ENCODE assay signal across 13 cellular contexts in the genomic region with DNA sequence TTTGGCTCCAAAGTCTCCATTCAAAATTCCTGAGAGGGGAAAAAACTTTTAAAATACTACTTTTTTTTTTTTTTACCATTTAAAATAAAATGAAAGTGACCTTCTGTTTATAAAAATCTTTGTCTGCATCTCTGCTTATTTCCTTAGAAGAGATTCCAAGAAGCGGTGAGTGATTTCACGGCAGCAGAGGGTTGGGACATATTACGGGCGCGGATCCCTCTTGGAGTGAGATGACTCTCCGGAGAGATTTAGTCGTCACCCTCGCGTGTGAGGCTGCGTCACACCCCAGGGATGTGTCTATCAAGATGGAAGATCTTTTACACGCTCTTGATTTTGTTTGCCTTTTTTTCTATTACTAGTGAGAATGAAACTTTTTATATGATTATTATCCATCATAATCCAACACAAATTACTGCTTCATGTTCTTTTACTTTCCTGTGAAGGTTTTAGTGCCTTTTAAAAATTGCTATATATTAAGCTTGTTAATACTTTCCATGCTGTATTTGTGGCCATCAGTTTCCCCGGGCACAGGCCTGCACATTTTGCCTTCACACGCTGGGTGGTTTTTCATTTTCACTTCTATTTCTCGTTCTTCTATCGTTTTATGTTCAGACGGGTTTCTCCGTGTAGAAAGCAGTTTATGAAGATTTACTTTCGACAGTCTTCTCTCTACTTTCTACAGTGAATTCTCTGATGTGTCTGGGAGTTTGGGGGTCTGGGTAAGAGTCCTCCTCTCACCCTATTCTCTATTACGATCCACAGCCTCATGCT. TPM values are rescaled to one million over a fixed set of nuclear protein-coding genes. Genes with fewer than 3 reads are reported as not detected.
A peak's percentile ranks its signal among the peaks of the same experiment; 100 is the strongest.
DNase-seq lines count a peak whose midpoint lies in the region; ATAC-seq and TF ChIP-seq lines count a peak whose summit lies in the region.
"Had no signal": no experiment of that assay in that cellular context is flagged by ENCODE, and none has a peak within 500 bp of the region (broad histone marks: within the 10 kb centered on the region; RNA-seq: fewer than 3 reads in every experiment).

No MANE protein-coding gene starts in this region.

- no peaks in the 10 kb centered on the region for H3K9me3 Mint-ChIP-seq in activated CD4-positive, alpha-beta memory T cell treated with anti-CD3 and anti-CD28 coated beads for 36 hours
- H3K9me3 Mint-ChIP-seq: WTC11 had no signal

- H3K4me3 ChIP-seq in left ventricle myocardium inferior (no peak overlapping the region), left lung (no peak overlapping the region), tibial nerve (no peak overlapping the region)
- H3K4me3 ChIP-seq: BLaER1 treated with 17β-estradiol and CSF1 and Interleukin-3, amounts not matched to agents 10 nM and 100 nM; skin epidermis had no signal

- peak overlapping the region; percentile 98 for H3K27ac Mint-ChIP-seq in activated CD4-positive, alpha-beta memory T cell treated with anti-CD3 and anti-CD28 coated beads for 36 hours
- H3K27ac Mint-ChIP-seq: WTC11 had no signal

- CTCF ChIA-PET in activated CD4-positive, alpha-beta memory T cell treated with anti-CD3 and anti-CD28 coated beads for 36 hours (lab: Charles Lee), result interaction anchor here (1.0 to 3.0 kb wide), 7 partner anchors 9 to 118 kb away, joined by 3 to 11 read pairs (median 5); no protein-coding TSS in a partner anchor

- H3K27me3 ChIP-seq in left ventricle myocardium inferior (ENCODE audit: low read depth) (peaks cover 65% of the 10 kb centered on the region), left lung (peaks cover 4 to 38% of the 10 kb centered on the region in 2 donors), tibial nerve (peaks cover 0 to 25% of the 10 kb centered on the region in 2 donors)

- TF ChIP-seq EP300 in tibial nerve (IDR thresholded peaks at IDR 0.05), result no peak

- H3K4me1 Mint-ChIP-seq in activated CD4-positive, alpha-beta memory T cell treated with anti-CD3 and anti-CD28 coated beads for 36 hours (ENCODE audit: low read depth), result peaks cover 89% of the 10 kb centered on the region

- no peak for TF ChIP-seq CTCF in left ventricle myocardium inferior (IDR thresholded peaks at IDR 0.05; ENCODE audit: borderline replicate concordance)
- no peak for TF ChIP-seq CTCF in left lung (IDR thresholded peaks at IDR 0.05)
- no peak for TF ChIP-seq CTCF in tibial nerve (IDR thresholded peaks at IDR 0.05)

- H3K27me3 Mint-ChIP-seq in activated CD4-positive, alpha-beta memory T cell treated with anti-CD3 and anti-CD28 coated beads for 36 hours, result no peaks in the 10 kb centered on the region

- WGBS in tibial nerve, 2 donors, result 52 to 58% methylated on average over 19 of the region's 19 CpGs

- POLR2A ChIA-PET in activated CD4-positive, alpha-beta memory T cell treated with anti-CD3 and anti-CD28 coated beads for 36 hours (lab: Charles Lee), result interaction anchor here (0.7 to 3.0 kb wide), 6 partner anchors 10 to 460 kb away, joined by 3 to 14 read pairs (median 4); partner anchors contain the start of gene RUNX3

- no peak for TF ChIP-seq POLR2A in tibial nerve (IDR thresholded peaks at IDR 0.05)

- intact Hi-C loops in Right ventricle myocardium superior (cut with DNase I) (no loop called here), left ventricle myocardium inferior (cut with micrococcal nuclease) (no loop called here), left lung (cut with DNase I) (no loop called here)
- intact Hi-C loops in activated CD4-positive, alpha-beta memory T cell treated with anti-CD3 and anti-CD28 coated beads for 36 hours (cut with micrococcal nuclease), result loop anchor here (1.0 to 10.0 kb wide), 6 partner anchors 35 to 436 kb away; partner anchors contain the start of gene SYF2

- H3K36me3 ChIP-seq in left ventricle myocardium inferior (no peaks in the 10 kb centered on the region), left lung (peaks cover 0 to 20% of the 10 kb centered on the region in 2 donors), tibial nerve (no peaks in the 10 kb centered on the region)
- H3K36me3 ChIP-seq: BLaER1 treated with 17β-estradiol and CSF1 and Interleukin-3, amounts not matched to agents 10 nM and 100 nM had no signal

- H3K36me3 Mint-ChIP-seq in activated CD4-positive, alpha-beta memory T cell treated with anti-CD3 and anti-CD28 coated beads for 36 hours, result peaks cover 80% of the 10 kb centered on the region
- H3K36me3 Mint-ChIP-seq: WTC11 had no signal

- H3K27ac ChIP-seq in left ventricle myocardium inferior (replicated peaks), result no peak overlapping the region
- no peak overlapping the region for H3K27ac ChIP-seq in left lung
- H3K27ac ChIP-seq in tibial nerve, result no peak overlapping the region
- H3K27ac ChIP-seq: BLaER1 treated with 17β-estradiol and CSF1 and Interleukin-3, amounts not matched to agents 10 nM and 100 nM had no signal

- H3K4me3 Mint-ChIP-seq in activated CD4-positive, alpha-beta memory T cell treated with anti-CD3 and anti-CD28 coated beads for 36 hours, result peak overlapping the region; percentile 50
- H3K4me3 Mint-ChIP-seq: WTC11 had no signal

- ATAC-seq in Right ventricle myocardium superior (ENCODE audit: poor library complexity), result no peak
- peak; percentile 17 for ATAC-seq in left lung
- ATAC-seq in GM21786 (IDR thresholded peaks at IDR 0.05; ENCODE audit: unreplicated experiment), result no peak
- ATAC-seq: WTC11 had no signal

- DNase-seq in Right ventricle myocardium superior (peak; percentile 40), left ventricle myocardium inferior (no peak), left lung (no peak), tibial nerve (ENCODE audit: low spot score in 2 of 2) (peak; percentile 28 to 51), NCI-H2196 treated with DMSO at 0.1 percent for 48 hours (lab: John Stamatoyannopoulos, UW; ENCODE audit: unreplicated experiment) (no peak), activated gamma-delta T cell treated with Interleukin-2 at 50 U/mL for 16 hours (no peak)
- peak; percentile 93 for DNase-seq in activated CD4-positive, alpha-beta memory T cell treated with anti-CD3 and anti-CD28 coated beads for 36 hours
- DNase-seq: dermis blood vessel endothelial cell, NCI-H748 treated with DMSO at 0.1 percent for 48 hours had no signal

- no peaks in the 10 kb centered on the region for H3K9me3 ChIP-seq in left ventricle myocardium inferior (replicated peaks)
- H3K9me3 ChIP-seq in left lung, result no peaks in the 10 kb centered on the region
- no peaks in the 10 kb centered on the region for H3K9me3 ChIP-seq in tibial nerve
- H3K9me3 ChIP-seq: BLaER1 treated with 17β-estradiol and CSF1 and Interleukin-3, amounts not matched to agents 10 nM and 100 nM had no signal

- H3K4me1 ChIP-seq in left ventricle myocardium inferior, result no peaks in the 10 kb centered on the region
- H3K4me1 ChIP-seq in left lung, result no peaks in the 10 kb centered on the region
- H3K4me1 ChIP-seq in tibial nerve, result peaks cover 0 to 15% (median 2%) of the 10 kb centered on the region in 4 donors

RNA-seq across cellular contexts. Expression of gene RUNX3, which starts 9.7 kb away (rescaled TPM):
- total RNA-seq in Right ventricle myocardium superior, result 1.0 TPM
- 0.52 TPM for total RNA-seq in left ventricle myocardium inferior
- total RNA-seq in activated CD4-positive, alpha-beta memory T cell treated with anti-CD3 and anti-CD28 coated beads for 36 hours, result 100 to 1,000 TPM; 153 to 155 TPM
- total RNA-seq in left lung, result 1 to 10 TPM; 2.7 to 8.7 TPM
- total RNA-seq in tibial nerve, result 1 to 10 TPM in 3 of 4 donors, under 1 TPM in 1; 0.22 to 3.3 (median 1.2) TPM
- total RNA-seq: dermis blood vessel endothelial cell had no signal

Comparison
In these comparisons a context has a peak if more than half of its experiments do, and no peak if none do; other contexts are left out.
1. DNase-seq: peak in Right ventricle myocardium superior (single experiment), activated CD4-positive, alpha-beta memory T cell treated with anti-CD3 and anti-CD28 coated beads for 36 hours (single experiment) and tibial nerve (2 of 2); none in left ventricle myocardium inferior (single experiment), left lung (0 of 2), NCI-H2196 treated with DMSO at 0.1 percent for 48 hours (single experiment) and activated gamma-delta T cell treated with Interleukin-2 at 50 U/mL for 16 hours (single experiment).
2. RNA of gene RUNX3, which starts 9.7 kb away (total RNA-seq): 153 to 155 TPM in activated CD4-positive, alpha-beta memory T cell treated with anti-CD3 and anti-CD28 coated beads for 36 hours; 2.7 to 8.7 TPM in left lung, 0.22 to 3.3 TPM in tibial nerve, 1.0 TPM in Right ventricle myocardium superior (single experiment) and 0.52 TPM in left ventricle myocardium inferior (single experiment); every median in the first group is over 10 times any median in the second.